ENCODE assay signal across 25 cellular contexts in genomic region chr12:67784831-67785230, GRCh38.
"Had no signal": no experiment of that assay in that cellular context is flagged by ENCODE, and none has a peak within 500 bp of the region (broad histone marks: within the 10 kb centered on the region; RNA-seq: fewer than 3 reads in every experiment).

No MANE protein-coding gene starts in this region.

- H3K4me1 ChIP-seq: left lung, upper lobe of left lung had no signal

- H3K27ac ChIP-seq: hepatocyte, left lung, neutrophil, ovary, psoas muscle, upper lobe of left lung, VCaP had no signal

- H3K27me3 ChIP-seq: hepatocyte, left lung, neutrophil, ovary, upper lobe of left lung had no signal

- H3K4me3 ChIP-seq: hepatocyte, left lung, ovary, psoas muscle, upper lobe of left lung had no signal

- H2AFZ ChIP-seq: hepatocyte had no signal

- H3K9me3 Mint-ChIP-seq: activated naive CD4-positive, alpha-beta T cell treated with anti-CD3 and anti-CD28 coated beads for 36 hours; activated T-helper 2 cell treated with anti-CD3 and anti-CD28 coated beads, Interferon-gamma antibody, Interleukin-2, Interleukin-4, amounts not matched to agents 10 μg/mL and 5 μg/mL and 100 μg/mL, durations not matched to agents 14 hours and 24 hours and 36 hours; brain; immature natural killer cell; nephron; T-helper 2 cell treated with Interferon-gamma antibody and Interleukin-4, amounts not matched to agents 5 μg/mL and 100 μg/mL, for 36 hours had no signal

- ATAC-seq: activated CD4-positive, CD25-positive, alpha-beta regulatory T cell treated with anti-CD3 and anti-CD28 coated beads, Interleukin-2, amount 50 U/mL, for 24 hours; left lung; psoas muscle; right cardiac atrium; stimulated activated naive CD8-positive, alpha-beta T cell treated with anti-CD3 and anti-CD28 coated beads, Interleukin-15, Interleukin-2, amounts not matched to agents 100 U/mL and 50 U/mL, for 24 hours had no signal

- H3K4me3 Mint-ChIP-seq: activated CD4-positive, alpha-beta memory T cell treated with anti-CD3 and anti-CD28 coated beads, Interleukin-2, amount 10 ng/mL, durations not matched to agents 7 days and 5 days; activated CD4-positive, alpha-beta T cell treated with anti-CD3 and anti-CD28 coated beads, Interleukin-2, amount 10 ng/mL, durations not matched to agents 24 days and 14 days; activated naive CD4-positive, alpha-beta T cell treated with anti-CD3 and anti-CD28 coated beads for 36 hours; brain; immature natural killer cell; mesothelial cell of epicardium; T-helper 2 cell treated with Interferon-gamma antibody and Interleukin-4, amounts not matched to agents 5 μg/mL and 100 μg/mL, for 36 hours had no signal

- H3K9me3 ChIP-seq: left lung, neutrophil, ovary, psoas muscle, upper lobe of left lung had no signal

- H3K36me3 ChIP-seq: left lung, neutrophil, ovary, upper lobe of left lung had no signal

- H3K4me2 ChIP-seq: hepatocyte had no signal

- H3K27ac Mint-ChIP-seq: activated CD4-positive, alpha-beta memory T cell treated with anti-CD3 and anti-CD28 coated beads, Interleukin-2, amount 10 ng/mL, durations not matched to agents 7 days and 5 days; activated CD4-positive, alpha-beta T cell treated with anti-CD3 and anti-CD28 coated beads, Interleukin-2, amount 10 ng/mL, durations not matched to agents 24 days and 14 days; activated naive CD4-positive, alpha-beta T cell treated with anti-CD3 and anti-CD28 coated beads for 36 hours; activated T-helper 2 cell treated with anti-CD3 and anti-CD28 coated beads, Interferon-gamma antibody, Interleukin-2, Interleukin-4, amounts not matched to agents 10 μg/mL and 5 μg/mL and 100 μg/mL, durations not matched to agents 14 hours and 24 hours and 36 hours; brain; immature natural killer cell; mesothelial cell of epicardium; T-helper 2 cell treated with Interferon-gamma antibody and Interleukin-4, amounts not matched to agents 5 μg/mL and 100 μg/mL, for 36 hours had no signal

- DNase-seq: activated CD4-positive, alpha-beta memory T cell treated with anti-CD3 and anti-CD28 coated beads, Interleukin-2, amount 10 ng/mL, durations not matched to agents 7 days and 5 days; activated CD4-positive, alpha-beta T cell treated with anti-CD3 and anti-CD28 coated beads, Interleukin-2, amount 10 ng/mL, durations not matched to agents 24 days and 14 days; activated naive CD4-positive, alpha-beta T cell treated with anti-CD3 and anti-CD28 coated beads for 36 hours; activated T-cell treated with anti-CD3 and anti-CD28 coated beads for 4 hours; anterior cingulate cortex; dermis blood vessel endothelial cell; effector CD8-positive, alpha-beta T cell; foreskin melanocyte; immature natural killer cell; left lung; ovary; psoas muscle; right cardiac atrium; stimulated activated CD4-positive, alpha-beta T cell treated with anti-CD3 and anti-CD28 coated beads, Interleukin-4, amount 100 ng/mL, for 24 hours; stimulated activated naive CD8-positive, alpha-beta T cell treated with anti-CD3 and anti-CD28 coated beads, Interleukin-15, Interleukin-2, amounts not matched to agents 100 U/mL and 50 U/mL, for 24 hours; upper lobe of left lung had no signal

- H3K36me3 Mint-ChIP-seq: brain, immature natural killer cell, mesothelial cell of epicardium had no signal

- H3K27me3 Mint-ChIP-seq: activated CD4-positive, alpha-beta memory T cell treated with anti-CD3 and anti-CD28 coated beads, Interleukin-2, amount 10 ng/mL, durations not matched to agents 7 days and 5 days; activated CD4-positive, alpha-beta T cell treated with anti-CD3 and anti-CD28 coated beads, Interleukin-2, amount 10 ng/mL, durations not matched to agents 24 days and 14 days; brain had no signal

- H3K79me2 ChIP-seq: hepatocyte had no signal
